In the genomic region with DNA sequence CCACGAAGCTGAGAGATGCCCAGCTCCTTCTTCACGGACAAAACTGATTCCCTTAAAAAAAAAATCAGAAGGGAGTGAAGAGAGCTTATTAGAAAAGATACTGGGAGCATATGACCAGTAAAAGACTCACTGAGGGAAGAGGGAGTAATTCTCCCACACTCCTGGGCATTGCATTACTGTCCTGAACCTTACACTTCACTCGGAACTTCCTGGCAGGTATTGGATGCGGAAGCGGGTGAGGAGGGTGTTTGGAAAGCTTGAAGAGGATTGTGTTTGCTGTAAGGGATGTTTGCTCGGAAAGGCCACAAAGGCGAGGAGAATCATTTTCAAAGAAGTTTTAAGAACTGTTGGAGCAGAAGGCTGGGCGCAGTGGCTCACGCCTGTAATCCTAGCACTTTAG, we compare ENCODE assay signal across 17 cellular contexts. TPM values are rescaled to one million over a fixed set of nuclear protein-coding genes. Genes with fewer than 3 reads are reported as not detected.
A peak's percentile ranks its signal among the peaks of the same experiment; 100 is the strongest.
DNase-seq lines count a peak whose midpoint lies in the region; ATAC-seq and TF ChIP-seq lines count a peak whose summit lies in the region.
"Had no signal": no experiment of that assay in that cellular context is flagged by ENCODE, and none has a peak within 500 bp of the region (broad histone marks: within the 10 kb centered on the region; RNA-seq: fewer than 3 reads in every experiment).

No MANE protein-coding gene starts in this region.

- H4K8ac ChIP-seq in mesenchymal stem cell (ENCODE audit: low read length) = no peak overlapping the region

- H3K9ac ChIP-seq in mesenchymal stem cell (ENCODE audit: low read length) = no peak overlapping the region
- H3K9ac ChIP-seq: BLaER1 treated with 17β-estradiol and CSF1 and Interleukin-3, amounts not matched to agents 10 nM and 100 nM had no signal

- no peak overlapping the region for H3K18ac ChIP-seq in mesenchymal stem cell (ENCODE audit: low read depth in 1 of 2, low read length in 2 of 2)

- H2AFZ ChIP-seq in mesenchymal stem cell (ENCODE audit: low read depth, low read length) = no peak overlapping the region

- H3K27ac Mint-ChIP-seq in activated CD8-positive, alpha-beta memory T cell treated with anti-CD3 and anti-CD28 coated beads, Interleukin-2, amount 10 ng/mL, durations not matched to agents 7 days and 5 days = peak overlapping the region; percentile 61
- peak overlapping the region; percentile 20 to 76 for H3K27ac Mint-ChIP-seq in effector memory CD8-positive, alpha-beta T cell
- H3K27ac Mint-ChIP-seq: endodermal cell had no signal

- no peak overlapping the region for H3K14ac ChIP-seq in mesenchymal stem cell (ENCODE audit: low read length in 2 of 2)

- H3K36me3 ChIP-seq in mesenchymal stem cell (ENCODE audit: control insufficient read depth in 1 of 2, insufficient read depth in 2 of 2, low read depth in 1 of 2, low read length in 2 of 2) (no peaks in the 10 kb centered on the region), upper lobe of left lung (no peaks in the 10 kb centered on the region), stomach (no peaks in the 10 kb centered on the region)
- H3K36me3 ChIP-seq: ascending aorta; BLaER1 treated with 17β-estradiol and CSF1 and Interleukin-3, amounts not matched to agents 10 nM and 100 nM had no signal

- no peak overlapping the region for H3K4me3 Mint-ChIP-seq in activated CD8-positive, alpha-beta memory T cell treated with anti-CD3 and anti-CD28 coated beads, Interleukin-2, amount 10 ng/mL, durations not matched to agents 7 days and 5 days
- H3K4me3 Mint-ChIP-seq in effector memory CD8-positive, alpha-beta T cell = peak overlapping the region in 1 of 2 donors; percentile 8
- H3K4me3 Mint-ChIP-seq: endodermal cell had no signal

- H3K4me1 ChIP-seq in mesenchymal stem cell (ENCODE audit: control insufficient read depth, insufficient read depth, low read depth, low read length) (peaks cover 36% of the 10 kb centered on the region), upper lobe of left lung (peaks cover 2 to 32% (median 19%) of the 10 kb centered on the region in 4 donors), stomach (peaks cover 4 to 30% (median 13%) of the 10 kb centered on the region in 4 donors)
- H3K4me1 ChIP-seq: ascending aorta had no signal

- H3K9me3 ChIP-seq in mesenchymal stem cell (ENCODE audit: control insufficient read depth, low read length) (no peaks in the 10 kb centered on the region), upper lobe of left lung (no peaks in the 10 kb centered on the region), stomach (no peaks in the 10 kb centered on the region)
- H3K9me3 ChIP-seq: ascending aorta; BLaER1 treated with 17β-estradiol and CSF1 and Interleukin-3, amounts not matched to agents 10 nM and 100 nM had no signal

- H3K27me3 Mint-ChIP-seq in activated CD8-positive, alpha-beta memory T cell treated with anti-CD3 and anti-CD28 coated beads, Interleukin-2, amount 10 ng/mL, durations not matched to agents 7 days and 5 days = no peaks in the 10 kb centered on the region
- H3K27me3 Mint-ChIP-seq in effector memory CD8-positive, alpha-beta T cell = no peaks in the 10 kb centered on the region

- no peak overlapping the region for H4K91ac ChIP-seq in mesenchymal stem cell (ENCODE audit: low read length)

- peaks cover 55% of the 10 kb centered on the region for H3K4me1 Mint-ChIP-seq in activated CD8-positive, alpha-beta memory T cell treated with anti-CD3 and anti-CD28 coated beads, Interleukin-2, amount 10 ng/mL, durations not matched to agents 7 days and 5 days
- H3K4me1 Mint-ChIP-seq in effector memory CD8-positive, alpha-beta T cell (ENCODE audit: low read depth in 2 of 2) = peaks cover 35 to 37% of the 10 kb centered on the region in 2 donors

- TF ChIP-seq CTCF in upper lobe of left lung (IDR thresholded peaks at IDR 0.05) (no peak), stomach (IDR thresholded peaks at IDR 0.05) (no peak)

- TF ChIP-seq EP300 in upper lobe of left lung (IDR thresholded peaks at IDR 0.05) (peak in 1 of 4 donors; percentile 64), stomach (IDR thresholded peaks at IDR 0.05) (no peak)

- intact Hi-C loops in stomach (cut with DNase I; ENCODE audit: low total_unique reads) = no loop called here

- 97% methylated on average over 9 of the region's 9 CpGs for WGBS in mesenchymal stem cell
- 63 to 72% methylated on average over 9 of the region's 9 CpGs for WGBS in upper lobe of left lung, 2 donors
- 62 to 73% (median 67%) methylated on average over 9 of the region's 9 CpGs for WGBS in stomach, 5 donors

- no peak for ATAC-seq in activated CD8-positive, alpha-beta memory T cell treated with anti-CD3 and anti-CD28 coated beads, Interleukin-2, amount 10 ng/mL, durations not matched to agents 7 days and 5 days
- ATAC-seq in effector memory CD8-positive, alpha-beta T cell (replicated peaks) = no peak
- peak; percentile 34 to 35 for ATAC-seq in upper lobe of left lung (ENCODE audit: low FRiP score in 2 of 2)
- ATAC-seq in esophagus mucosa = no peak

- CTCF ChIA-PET in activated CD8-positive, alpha-beta memory T cell treated with anti-CD3 and anti-CD28 coated beads, Interleukin-2, amount 10 ng/mL, durations not matched to agents 7 days and 5 days (lab: Charles Lee) = interaction anchor here (0.7 to 8.2 kb wide), 3 partner anchors 10 to 14 kb away, joined by 3 to 65 read pairs (median 3); no protein-coding TSS in a partner anchor

- peaks cover 6% of the 10 kb centered on the region for H3K79me1 ChIP-seq in mesenchymal stem cell (replicated peaks; ENCODE audit: low read length, poor library complexity, severe bottlenecking)

- H3K9me3 Mint-ChIP-seq in activated CD8-positive, alpha-beta memory T cell treated with anti-CD3 and anti-CD28 coated beads, Interleukin-2, amount 10 ng/mL, durations not matched to agents 7 days and 5 days (ENCODE audit: low read depth) = no peaks in the 10 kb centered on the region
- no peaks in the 10 kb centered on the region for H3K9me3 Mint-ChIP-seq in effector memory CD8-positive, alpha-beta T cell
- H3K9me3 Mint-ChIP-seq: endodermal cell had no signal

- no peak overlapping the region for H3K4me3 ChIP-seq in mesenchymal stem cell (ENCODE audit: insufficient read depth in 1 of 2, low read depth in 1 of 2, low read length in 2 of 2)
- peak overlapping the region in 2 of 4 donors; percentile 6 to 32 for H3K4me3 ChIP-seq in upper lobe of left lung
- no peak overlapping the region for H3K4me3 ChIP-seq in stomach
- H3K4me3 ChIP-seq: ascending aorta; BLaER1 treated with 17β-estradiol and CSF1 and Interleukin-3, amounts not matched to agents 10 nM and 100 nM had no signal

- H3K23ac ChIP-seq in mesenchymal stem cell (ENCODE audit: low read length in 2 of 2) = no peak overlapping the region

- H2BK12ac ChIP-seq in mesenchymal stem cell (ENCODE audit: low read length in 2 of 2) = no peak overlapping the region

- TF ChIP-seq POLR2A in upper lobe of left lung (IDR thresholded peaks at IDR 0.05) = no peak
- TF ChIP-seq POLR2A in stomach (IDR thresholded peaks at IDR 0.05) = no peak

- H3K27me3 ChIP-seq in mesenchymal stem cell (ENCODE audit: control insufficient read depth in 1 of 2, insufficient read depth in 1 of 2, low read length in 2 of 2) (no peaks in the 10 kb centered on the region), upper lobe of left lung (no peaks in the 10 kb centered on the region), stomach (peaks cover 0 to 17% (median 0%) of the 10 kb centered on the region in 3 donors)
- H3K27me3 ChIP-seq: ascending aorta; BLaER1 treated with 17β-estradiol and CSF1 and Interleukin-3, amounts not matched to agents 10 nM and 100 nM had no signal

- no peak overlapping the region for H2BK120ac ChIP-seq in mesenchymal stem cell (ENCODE audit: low read depth, low read length)

- peaks cover 2% of the 10 kb centered on the region for H3K36me3 Mint-ChIP-seq in activated CD8-positive, alpha-beta memory T cell treated with anti-CD3 and anti-CD28 coated beads, Interleukin-2, amount 10 ng/mL, durations not matched to agents 7 days and 5 days
- peaks cover 4% of the 10 kb centered on the region for H3K36me3 Mint-ChIP-seq in effector memory CD8-positive, alpha-beta T cell (ENCODE audit: insufficient read depth)

- no peak overlapping the region for H2BK15ac ChIP-seq in mesenchymal stem cell (ENCODE audit: low read depth, poor library complexity, severe bottlenecking)

- no peak overlapping the region for H3K4ac ChIP-seq in mesenchymal stem cell (ENCODE audit: low read depth in 1 of 2, low read length in 2 of 2)

- no peak for DNase-seq in activated CD8-positive, alpha-beta memory T cell treated with anti-CD3 and anti-CD28 coated beads, Interleukin-2, amount 10 ng/mL, durations not matched to agents 7 days and 5 days
- no peak for DNase-seq in activated CD8-positive, alpha-beta memory T cell treated with anti-CD3 and anti-CD28 coated beads, Interleukin-2, amount 50 U/mL, for 48 hours
- no peak for DNase-seq in effector memory CD8-positive, alpha-beta T cell
- no peak for DNase-seq in mesenchymal stem cell
- DNase-seq in upper lobe of left lung = peak in 1 of 2 donors; percentile 71
- DNase-seq in stomach = no peak
- DNase-seq in stimulated activated naive CD4-positive, alpha-beta T cell treated with Interleukin-2 at 50 U/mL for 16 hours (lab: John Stamatoyannopoulos, UW) = no peak
- DNase-seq: activated CD4-positive, alpha-beta T cell treated with anti-CD3 and anti-CD28 coated beads for 4 hours; endodermal cell; glutamatergic neuron; IMR-90; NCI-H1417; NCI-H524; occipital lobe had no signal

- peak overlapping the region; percentile 92 for H3K27ac ChIP-seq in mesenchymal stem cell (ENCODE audit: low read length, poor library complexity, severe bottlenecking)
- peak overlapping the region in 3 of 4 donors; percentile 47 to 64 (median 53) for H3K27ac ChIP-seq in upper lobe of left lung
- no peak overlapping the region for H3K27ac ChIP-seq in stomach
- H3K27ac ChIP-seq: ascending aorta; BLaER1 treated with 17β-estradiol and CSF1 and Interleukin-3, amounts not matched to agents 10 nM and 100 nM had no signal

- H2AK5ac ChIP-seq in mesenchymal stem cell (ENCODE audit: low read length, severe bottlenecking) = peak overlapping the region; percentile 71

- H3K4me2 ChIP-seq in mesenchymal stem cell (ENCODE audit: low read length, poor library complexity, severe bottlenecking) = peak overlapping the region; percentile 18
- H3K4me2 ChIP-seq: BLaER1 treated with 17β-estradiol and CSF1 and Interleukin-3, amounts not matched to agents 10 nM and 100 nM had no signal

- H2BK5ac ChIP-seq in mesenchymal stem cell (ENCODE audit: low read depth, low read length, poor library complexity, severe bottlenecking) = peak overlapping the region; percentile 79

RNA-seq across cellular contexts. Expression of a gene that starts 0.4 kb away (rescaled TPM):
- 1 to 10 TPM in 1 of 2 experiments, under 1 TPM in 1; 0.61 to 2.7 TPM for total RNA-seq in activated CD8-positive, alpha-beta memory T cell treated with anti-CD3 and anti-CD28 coated beads, Interleukin-2, amount 10 ng/mL, durations not matched to agents 7 days and 5 days
- 0.39 TPM for polyA plus RNA-seq in mesenchymal stem cell (2013, experiment 1 of 2)
- polyA plus RNA-seq in mesenchymal stem cell (2013, experiment 2 of 2) = 0.36 TPM
- 10 to 100 TPM in 2 of 6 donors, 1 to 10 TPM in 4; 3.2 to 12.6 (median 7.5) TPM for total RNA-seq in upper lobe of left lung
- 0.04 TPM for total RNA-seq in esophagus mucosa
- total RNA-seq in stomach = 1 to 10 TPM in 3 of 5 donors, under 1 TPM in 1, not detected in 1; 0.29 to 5.8 (median 2.6) TPM
- under 1 TPM; 0.10 to 0.19 (median 0.15) TPM for polyA plus RNA-seq in stomach
- total RNA-seq: ascending aorta had no signal

RNA-seq across cellular contexts. Expression of a gene that starts 40.5 kb away (rescaled TPM):
- 10 to 100 TPM; 46.9 to 59.0 TPM for total RNA-seq in activated CD8-positive, alpha-beta memory T cell treated with anti-CD3 and anti-CD28 coated beads, Interleukin-2, amount 10 ng/mL, durations not matched to agents 7 days and 5 days
- 16.0 TPM for polyA plus RNA-seq in mesenchymal stem cell (2013, experiment 1 of 2)
- polyA plus RNA-seq in mesenchymal stem cell (2013, experiment 2 of 2) = 16.4 TPM
- total RNA-seq in upper lobe of left lung (10 to 100 TPM; 17.0 to 47.1 (median 21.5) TPM), esophagus mucosa (22.8 TPM), stomach (100 to 1,000 TPM in 1 of 5 donors, 10 to 100 TPM in 4; 15.2 to 111 (median 38.5) TPM)
- polyA plus RNA-seq in stomach = 10 to 100 TPM; 42.7 to 49.4 (median 48.3) TPM

RNA-seq across cellular contexts. Expression of a gene that starts 57.8 kb away (rescaled TPM):
- total RNA-seq in activated CD8-positive, alpha-beta memory T cell treated with anti-CD3 and anti-CD28 coated beads, Interleukin-2, amount 10 ng/mL, durations not matched to agents 7 days and 5 days = 100 to 1,000 TPM; 121 to 135 TPM
- polyA plus RNA-seq in mesenchymal stem cell (2013, experiment 1 of 2) = 69.5 TPM
- polyA plus RNA-seq in mesenchymal stem cell (2013, experiment 2 of 2) = 67.5 TPM
- 10 to 100 TPM; 60.8 to 98.5 (median 88.9) TPM for total RNA-seq in upper lobe of left lung
- 133 TPM for total RNA-seq in esophagus mucosa
- 10 to 100 TPM; 32.7 to 60.9 (median 54.5) TPM for total RNA-seq in stomach
- 10 to 100 TPM; 42.6 to 48.0 (median 43.7) TPM for polyA plus RNA-seq in stomach

Comparison
In these comparisons a context has a peak if more than half of its experiments do, and no peak if none do; other contexts are left out.
1. ATAC-seq: peak in upper lobe of left lung (2 of 2); none in activated CD8-positive, alpha-beta memory T cell treated with anti-CD3 and anti-CD28 coated beads, Interleukin-2, amount 10 ng/mL, durations not matched to agents 7 days and 5 days (single experiment), effector memory CD8-positive, alpha-beta T cell (single experiment) and esophagus mucosa (single experiment).
2. H3K27ac ChIP-seq: peak in mesenchymal stem cell (single experiment) and upper lobe of left lung (3 of 4); none in stomach (0 of 5).